Comparison of ENCODE assay signal across 13 cellular contexts in the genomic region with DNA sequence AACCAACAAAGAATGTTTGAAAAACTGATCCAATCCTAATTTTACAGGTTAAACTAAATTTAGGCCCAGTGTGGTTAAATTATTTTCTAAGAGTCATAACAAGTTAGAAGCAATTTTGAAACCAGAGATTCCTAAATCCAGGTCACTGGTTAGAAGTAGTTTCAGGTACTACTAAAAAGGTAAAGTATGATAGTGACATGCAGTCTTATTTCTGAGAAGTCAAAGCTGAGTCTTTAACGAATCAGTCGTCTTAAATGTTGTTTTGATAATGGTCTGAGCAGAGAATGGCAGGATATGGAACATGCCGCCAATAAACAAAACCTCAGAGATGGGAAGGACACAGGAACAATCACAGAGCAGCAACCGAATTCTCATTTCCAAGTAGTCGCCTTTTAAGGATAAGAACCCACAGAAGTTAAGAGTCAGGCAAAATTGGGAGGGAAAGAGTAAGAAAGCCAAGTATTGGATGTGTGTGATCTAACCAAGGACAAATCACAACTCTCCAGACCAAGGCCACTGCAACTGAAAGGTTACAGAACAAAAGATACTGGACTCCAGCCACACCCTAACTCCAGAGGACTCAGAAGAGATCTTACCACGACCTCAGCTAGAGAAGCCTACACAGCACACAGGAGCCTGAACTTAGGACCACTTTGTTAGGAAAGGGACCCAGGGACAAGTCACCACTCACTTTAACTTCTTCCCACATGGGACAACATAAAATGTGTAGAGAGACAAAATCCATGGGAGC. TPM values are rescaled to one million over a fixed set of nuclear protein-coding genes. Genes with fewer than 3 reads are reported as not detected.
DNase-seq lines count a peak whose midpoint lies in the region; TF ChIP-seq lines count a peak whose summit lies in the region.
"Had no signal": no experiment of that assay in that cellular context is flagged by ENCODE, and none has a peak within 500 bp of the region (broad histone marks: within the 10 kb centered on the region; RNA-seq: fewer than 3 reads in every experiment).

No MANE protein-coding gene starts in this region.

- H3K9me3 ChIP-seq in testis, result no peaks in the 10 kb centered on the region
- no peaks in the 10 kb centered on the region for H3K9me3 ChIP-seq in colonic mucosa

- no peak overlapping the region for H3K9ac ChIP-seq in colonic mucosa (ENCODE audit: low read depth in 2 of 2, low read length in 2 of 2)

- WGBS in testis, 2 donors, result 54 to 57% methylated on average over 6 of the region's 6 CpGs

- H3K27ac ChIP-seq in testis, result peak overlapping the region in 1 of 2 donors; percentile 34
- H3K27ac ChIP-seq in colonic mucosa, result no peak overlapping the region

- H3K4me1 ChIP-seq in testis, result peaks cover 3% of the 10 kb centered on the region
- peaks cover 2% of the 10 kb centered on the region for H3K4me1 ChIP-seq in colonic mucosa

- no peak for DNase-seq in activated naive CD4-positive, alpha-beta T cell treated with anti-CD3 and anti-CD28 coated beads, Interleukin-2, amount 50 U/mL, for 16 hours
- DNase-seq in immature natural killer cell (no peak), testis (peak; percentile 21), NCI-H187 treated with DMSO at 0.1 percent for 48 hours (lab: John Stamatoyannopoulos, UW) (no peak), colonic mucosa (no peak), NCI-H1694 (lab: John Stamatoyannopoulos, UW) (no peak)
- DNase-seq: GOT3, hypothalamus, occipital lobe, SHP77 had no signal

- H3K4me3 ChIP-seq in testis (no peak overlapping the region), colonic mucosa (no peak overlapping the region)
- H3K4me3 ChIP-seq: skin epidermis had no signal

- H3K9me3 Mint-ChIP-seq in activated naive CD4-positive, alpha-beta T cell treated with anti-CD3 and anti-CD28 coated beads, Interleukin-2, amount 50 U/mL, for 24 hours, result peaks cover 5% of the 10 kb centered on the region
- H3K9me3 Mint-ChIP-seq in activated naive CD8-positive, alpha-beta T cell (ENCODE audit: low read depth), result peaks cover 10% of the 10 kb centered on the region
- peaks cover 0 to 1% (median 0%) of the 10 kb centered on the region in 6 donors for H3K9me3 Mint-ChIP-seq in immature natural killer cell

- no peaks in the 10 kb centered on the region for H3K27me3 Mint-ChIP-seq in activated naive CD4-positive, alpha-beta T cell treated with anti-CD3 and anti-CD28 coated beads, Interleukin-2, amount 50 U/mL, for 24 hours
- no peaks in the 10 kb centered on the region for H3K27me3 Mint-ChIP-seq in activated naive CD8-positive, alpha-beta T cell
- peaks cover 0 to 3% (median 2%) of the 10 kb centered on the region in 3 donors for H3K27me3 Mint-ChIP-seq in immature natural killer cell (ENCODE audit: low read depth in 3 of 3)

- TF ChIP-seq CTCF in testis (IDR thresholded peaks at IDR 0.05), result no peak
- no peak for TF ChIP-seq CTCF in colonic mucosa (IDR thresholded peaks at IDR 0.05)

- peak overlapping the region; percentile 0 for H3K4me3 Mint-ChIP-seq in activated naive CD4-positive, alpha-beta T cell treated with anti-CD3 and anti-CD28 coated beads, Interleukin-2, amount 50 U/mL, for 24 hours
- peak overlapping the region; percentile 2 for H3K4me3 Mint-ChIP-seq in activated naive CD8-positive, alpha-beta T cell
- no peak overlapping the region for H3K4me3 Mint-ChIP-seq in immature natural killer cell

- peaks cover 47% of the 10 kb centered on the region for H3K36me3 Mint-ChIP-seq in activated naive CD4-positive, alpha-beta T cell treated with anti-CD3 and anti-CD28 coated beads, Interleukin-2, amount 50 U/mL, for 24 hours
- peaks cover 39% of the 10 kb centered on the region for H3K36me3 Mint-ChIP-seq in activated naive CD8-positive, alpha-beta T cell
- H3K36me3 Mint-ChIP-seq in immature natural killer cell, result peaks cover 10 to 36% (median 32%) of the 10 kb centered on the region in 3 donors

- peak overlapping the region; percentile 91 for H3K27ac Mint-ChIP-seq in activated naive CD4-positive, alpha-beta T cell treated with anti-CD3 and anti-CD28 coated beads, Interleukin-2, amount 50 U/mL, for 24 hours
- H3K27ac Mint-ChIP-seq in activated naive CD8-positive, alpha-beta T cell, result peak overlapping the region; percentile 81
- peak overlapping the region in 5 of 6 donors; percentile 22 to 84 (median 77) for H3K27ac Mint-ChIP-seq in immature natural killer cell

- peaks cover 74% of the 10 kb centered on the region for H3K4me1 Mint-ChIP-seq in activated naive CD4-positive, alpha-beta T cell treated with anti-CD3 and anti-CD28 coated beads, Interleukin-2, amount 50 U/mL, for 24 hours
- peaks cover 69% of the 10 kb centered on the region for H3K4me1 Mint-ChIP-seq in activated naive CD8-positive, alpha-beta T cell (ENCODE audit: low read depth)
- H3K4me1 Mint-ChIP-seq in immature natural killer cell, result peaks cover 28 to 80% of the 10 kb centered on the region in 2 donors

- H3K27me3 ChIP-seq in testis, result no peaks in the 10 kb centered on the region
- H3K27me3 ChIP-seq in colonic mucosa, result no peaks in the 10 kb centered on the region

- no peak for TF ChIP-seq POLR2A in testis (IDR thresholded peaks at IDR 0.05)

- H3K36me3 ChIP-seq in testis (ENCODE audit: low read depth, missing control alignments) (no peaks in the 10 kb centered on the region), colonic mucosa (peaks cover 13% of the 10 kb centered on the region)

- intact Hi-C loops in testis (cut with DNase I; ENCODE audit: low total_unique reads) (no loop called here), colonic mucosa (cut with DNase I) (no loop called here)

RNA-seq across cellular contexts. Expression of a gene that starts 19.7 kb away (rescaled TPM):
- polyA plus RNA-seq in immature natural killer cell (10 to 100 TPM; 35.2 to 47.7 (median 47.1) TPM), testis (ENCODE audit: insufficient read depth, low read depth, low replicate concordance) (27.6 TPM)
- total RNA-seq in testis (10 to 100 TPM; 21.9 to 26.3 TPM), colonic mucosa (10 to 100 TPM; 16.4 to 23.1 TPM)

RNA-seq across cellular contexts. Expression of a gene that starts 47.6 kb away (rescaled TPM):
- polyA plus RNA-seq in immature natural killer cell (10 to 100 TPM in 2 of 3 donors, 1 to 10 TPM in 1; 2.8 to 21.7 (median 11.7) TPM), testis (ENCODE audit: insufficient read depth, low read depth, low replicate concordance) (118 TPM)
- total RNA-seq in testis (100 to 1,000 TPM; 148 to 196 TPM), colonic mucosa (10 to 100 TPM; 44.4 to 66.0 TPM)

Comparison
In these comparisons a context has a peak if more than half of its experiments do, and no peak if none do; other contexts are left out.
1. H3K4me3 Mint-ChIP-seq: peak in activated naive CD4-positive, alpha-beta T cell treated with anti-CD3 and anti-CD28 coated beads, Interleukin-2, amount 50 U/mL, for 24 hours (single experiment) and activated naive CD8-positive, alpha-beta T cell (single experiment); none in immature natural killer cell (0 of 5).
2. Peak in every context shown above with its lines, with median percentiles within 50 percentile points of each other: H3K27ac Mint-ChIP-seq.